In the genomic region with DNA sequence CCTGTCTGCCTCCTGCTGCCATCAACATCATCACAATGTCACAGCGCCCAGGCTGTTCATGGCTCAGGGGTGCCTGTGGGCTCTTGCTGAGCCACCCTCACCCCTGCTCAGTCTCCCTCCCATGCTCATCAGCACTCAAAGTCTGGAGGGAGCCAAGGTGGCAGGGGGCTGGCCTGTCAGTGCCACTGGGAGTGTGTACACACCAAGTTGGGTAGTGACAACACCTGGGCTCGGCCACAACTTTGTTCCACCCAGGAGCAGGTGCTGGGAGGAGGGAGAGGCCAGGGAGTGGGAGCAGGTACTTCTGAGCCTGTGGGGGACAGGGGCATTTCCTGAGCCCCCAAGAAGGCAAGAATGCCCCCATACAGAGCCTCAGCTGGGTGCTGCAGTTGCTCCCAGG, we compare ENCODE assay signal across 24 cellular contexts.
DNase-seq lines count a peak whose midpoint lies in the region; ATAC-seq, FAIRE-seq and TF ChIP-seq lines count a peak whose summit lies in the region.
"Had no signal": no experiment of that assay in that cellular context is flagged by ENCODE, and none has a peak within 500 bp of the region (broad histone marks: within the 10 kb centered on the region; RNA-seq: fewer than 3 reads in every experiment).

No MANE protein-coding gene starts in this region.

- no peak overlapping the region for H3K14ac ChIP-seq in neuronal stem cell (ENCODE audit: low read length)

- ATAC-seq in stimulated activated memory B cell treated with anti-CD40 and anti-IgM and Interleukin-4, amounts not matched to agents 10 μg/mL and 1 μg/mL and 100 μg/mL, for 72 hours = peak; percentile 11
- ATAC-seq: CD8-positive, alpha-beta T cell; GM12878 had no signal

- no peak overlapping the region for H3K4me3 Mint-ChIP-seq in stimulated activated memory B cell treated with anti-CD40 and anti-IgM and Interleukin-4, amounts not matched to agents 10 μg/mL and 1 μg/mL and 100 μg/mL, for 72 hours
- H3K4me3 Mint-ChIP-seq: CD14-positive monocyte; CD4-positive, CD25-positive, alpha-beta regulatory T cell; CD8-positive, alpha-beta T cell had no signal

- H3K36me3 ChIP-seq in neuronal stem cell (replicated peaks in 1 of 2; ENCODE audit: control insufficient read depth in 2 of 2, insufficient read depth in 2 of 2, low read length in 2 of 2) (no peaks in the 10 kb centered on the region), spleen (no peaks in the 10 kb centered on the region), right atrium auricular region (no peaks in the 10 kb centered on the region)
- H3K36me3 ChIP-seq: BE2C, BLaER1 had no signal

- H4K91ac ChIP-seq in neuronal stem cell (ENCODE audit: low read depth, low read length, poor library complexity) = no peak overlapping the region

- no peak overlapping the region for H2AK5ac ChIP-seq in neuronal stem cell (ENCODE audit: low read depth, low read length)

- TF ChIP-seq POLR2A in spleen (IDR thresholded peaks at IDR 0.05) = no peak

- H3K4ac ChIP-seq in neuronal stem cell (ENCODE audit: low read length) = no peak overlapping the region

- peaks cover 11% of the 10 kb centered on the region for H3K9me3 Mint-ChIP-seq in stimulated activated memory B cell treated with anti-CD40 and anti-IgM and Interleukin-4, amounts not matched to agents 10 μg/mL and 1 μg/mL and 100 μg/mL, for 72 hours
- H3K9me3 Mint-ChIP-seq: CD8-positive, alpha-beta T cell had no signal

- no peaks in the 10 kb centered on the region for H3K4me1 Mint-ChIP-seq in stimulated activated memory B cell treated with anti-CD40 and anti-IgM and Interleukin-4, amounts not matched to agents 10 μg/mL and 1 μg/mL and 100 μg/mL, for 72 hours
- H3K4me1 Mint-ChIP-seq: CD14-positive monocyte; CD4-positive, CD25-positive, alpha-beta regulatory T cell had no signal

- H3K27ac ChIP-seq in neuronal stem cell (replicated peaks; ENCODE audit: low read length) = no peak overlapping the region
- H3K27ac ChIP-seq in spleen = no peak overlapping the region
- no peak overlapping the region for H3K27ac ChIP-seq in right atrium auricular region
- H3K27ac ChIP-seq: BLaER1 had no signal

- H3K4me1 ChIP-seq in neuronal stem cell (ENCODE audit: control insufficient read depth in 2 of 2, insufficient read depth in 1 of 2, low read depth in 1 of 2, low read length in 2 of 2) (no peaks in the 10 kb centered on the region), spleen (no peaks in the 10 kb centered on the region), right atrium auricular region (peaks cover 0 to 4% of the 10 kb centered on the region in 2 donors)
- H3K4me1 ChIP-seq: BE2C, BLaER1, Caco-2 had no signal

- no peaks in the 10 kb centered on the region for H3K27me3 ChIP-seq in neuronal stem cell (ENCODE audit: control insufficient read depth in 3 of 3, insufficient read depth in 3 of 3, low read depth in 1 of 3, low read length in 3 of 3)
- H3K27me3 ChIP-seq in spleen (replicated peaks in 1 of 7) = no peaks in the 10 kb centered on the region
- H3K27me3 ChIP-seq in right atrium auricular region = no peaks in the 10 kb centered on the region
- H3K27me3 ChIP-seq: BE2C, BLaER1 had no signal

- no peak overlapping the region for H2BK5ac ChIP-seq in neuronal stem cell (ENCODE audit: low read length)

- DNase-seq in HTR-8/SVneo (ENCODE audit: insufficient read length, low spot score) = no peak
- no peak for DNase-seq in neuronal stem cell (ENCODE audit: low spot score)
- peak; percentile 68 for DNase-seq in spleen
- no peak for DNase-seq in EL
- no peak for DNase-seq in foreskin fibroblast
- DNase-seq in right atrium auricular region (ENCODE audit: low spot score) = no peak
- DNase-seq: 8988T; ACHN; BE2C; C1 segment of cervical spinal cord; Caco-2; Calu3; CD4-positive, CD25-positive, alpha-beta regulatory T cell; CD8-positive, alpha-beta T cell; DMS79 treated with DMSO at 0.1 percent for 48 hours; GDM1 had no signal

- WGBS in neuronal stem cell (ENCODE audit: extremely low coverage in 2 of 2, insufficient read length in 2 of 2, insufficient replicate concordance in 1 of 2), 2 donors = no CpG with 5 or more reads among the region's 2 CpGs
- 60 to 95% (median 88%) methylated on average over 2 of the region's 2 CpGs for WGBS in spleen, 5 donors

- H3K79me1 ChIP-seq in neuronal stem cell (ENCODE audit: low read depth, low read length) = no peaks in the 10 kb centered on the region

- H2BK12ac ChIP-seq in neuronal stem cell (ENCODE audit: low read length) = no peak overlapping the region

- H3K36me3 Mint-ChIP-seq in stimulated activated memory B cell treated with anti-CD40 and anti-IgM and Interleukin-4, amounts not matched to agents 10 μg/mL and 1 μg/mL and 100 μg/mL, for 72 hours = no peaks in the 10 kb centered on the region
- H3K36me3 Mint-ChIP-seq: CD14-positive monocyte; CD4-positive, CD25-positive, alpha-beta regulatory T cell; CD8-positive, alpha-beta T cell had no signal

- no peak for TF ChIP-seq CTCF in spleen (IDR thresholded peaks at IDR 0.05 in 8 of 11, conservative IDR thresholded peaks at IDR 0.05 in 3 of 11)
- TF ChIP-seq CTCF in foreskin fibroblast (IDR thresholded peaks at IDR 0.05; ENCODE audit: low read depth, low read length) = no peak
- no peak for TF ChIP-seq CTCF in right atrium auricular region (IDR thresholded peaks at IDR 0.05)

- no peak overlapping the region for H3K18ac ChIP-seq in neuronal stem cell (ENCODE audit: low read length)

- H3K23ac ChIP-seq in neuronal stem cell (ENCODE audit: low read depth, low read length, poor library complexity) = no peak overlapping the region

- no peak overlapping the region for H3K27ac Mint-ChIP-seq in stimulated activated memory B cell treated with anti-CD40 and anti-IgM and Interleukin-4, amounts not matched to agents 10 μg/mL and 1 μg/mL and 100 μg/mL, for 72 hours
- H3K27ac Mint-ChIP-seq: CD14-positive monocyte; CD4-positive, CD25-positive, alpha-beta regulatory T cell; CD8-positive, alpha-beta T cell had no signal

- no peaks in the 10 kb centered on the region for H3K27me3 Mint-ChIP-seq in stimulated activated memory B cell treated with anti-CD40 and anti-IgM and Interleukin-4, amounts not matched to agents 10 μg/mL and 1 μg/mL and 100 μg/mL, for 72 hours

- H2BK15ac ChIP-seq in neuronal stem cell (ENCODE audit: low read length) = no peak overlapping the region

- H3K4me3 ChIP-seq in neuronal stem cell (ENCODE audit: low read length in 2 of 2) (no peak overlapping the region), spleen (no peak overlapping the region), foreskin fibroblast (ENCODE audit: low read depth in 1 of 2, low read length in 2 of 2) (no peak overlapping the region), right atrium auricular region (no peak overlapping the region)
- H3K4me3 ChIP-seq: BLaER1, GM12878 had no signal

- no peak overlapping the region for H2BK120ac ChIP-seq in neuronal stem cell (ENCODE audit: low read depth, low read length)

- peak overlapping the region; percentile 14 for H3K9ac ChIP-seq in neuronal stem cell (ENCODE audit: low read depth, low read length, poor library complexity)
- H3K9ac ChIP-seq: BLaER1 had no signal

- H3K9me3 ChIP-seq in neuronal stem cell (replicated peaks in 1 of 2; ENCODE audit: control insufficient read depth in 2 of 2, insufficient read depth in 1 of 2, low read depth in 1 of 2, low read length in 2 of 2) = peaks cover 3 to 4% of the 10 kb centered on the region in 2 donors
- peaks cover 0 to 7% (median 0%) of the 10 kb centered on the region in 8 donors for H3K9me3 ChIP-seq in spleen
- H3K9me3 ChIP-seq in right atrium auricular region = no peaks in the 10 kb centered on the region
- H3K9me3 ChIP-seq: BE2C, Caco-2 had no signal

- no peak overlapping the region for H2AFZ ChIP-seq in neuronal stem cell (ENCODE audit: low read length)

- no peak overlapping the region for H3K4me2 ChIP-seq in neuronal stem cell (ENCODE audit: insufficient read depth, low read length, poor library complexity, severe bottlenecking)
- H3K4me2 ChIP-seq: BLaER1 had no signal

- intact Hi-C loops in spleen (cut with DNase I; ENCODE audit: low total_unique reads) = no loop called here

- peak; percentile 20 for FAIRE-seq in HTR-8/SVneo (lab: Jason Lieb, UNC)
- FAIRE-seq: A204.1, D721Med, GM12878, GM12892, GM18507 had no signal

- no peak overlapping the region for H4K8ac ChIP-seq in neuronal stem cell (ENCODE audit: low read depth, low read length)
